14 cellular contexts compared by ENCODE assay signal in the genomic region with DNA sequence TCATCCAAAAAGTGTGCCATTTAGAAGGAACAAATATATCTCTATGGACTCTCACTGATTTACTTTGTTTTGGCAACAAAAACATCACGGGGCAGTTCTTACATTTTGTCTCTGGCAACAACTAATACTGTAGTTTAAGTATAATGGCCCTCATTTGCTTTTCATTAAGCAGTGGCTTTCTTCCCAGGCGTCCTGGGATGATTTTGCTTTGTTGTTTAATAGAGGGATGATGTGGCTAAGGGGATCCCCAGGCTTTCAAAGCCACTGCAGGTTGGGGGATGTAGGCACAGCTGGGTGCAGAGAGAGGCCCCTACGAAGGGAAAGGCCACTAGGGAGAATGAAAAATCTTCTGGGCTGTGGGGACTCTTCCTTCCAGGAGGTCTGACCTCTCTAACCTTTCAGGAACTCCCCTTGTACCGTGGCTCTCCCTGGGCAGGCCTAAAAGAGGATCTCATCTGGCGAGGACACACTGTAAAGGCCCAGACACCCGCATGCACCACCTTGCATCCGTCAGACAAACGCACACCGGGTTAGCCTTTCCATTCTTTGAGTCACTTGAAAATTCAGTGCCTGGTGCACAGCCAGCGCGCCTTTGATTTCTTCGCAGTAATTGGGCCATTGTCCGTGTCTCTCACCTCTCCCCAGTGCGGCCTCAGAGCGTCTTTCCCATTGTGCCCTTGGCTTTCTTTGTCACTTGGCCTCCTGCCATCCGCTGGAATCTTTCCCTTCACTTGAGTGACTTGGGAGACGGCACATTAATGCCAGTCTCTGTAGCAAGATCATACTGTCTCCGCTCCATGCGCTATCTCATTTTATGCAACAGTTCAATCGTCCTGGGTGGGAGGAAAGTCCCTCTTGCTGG. TPM values are rescaled to one million over a fixed set of nuclear protein-coding genes. Genes with fewer than 3 reads are reported as not detected.
DNase-seq lines count a peak whose midpoint lies in the region; ATAC-seq and TF ChIP-seq lines count a peak whose summit lies in the region.
"Had no signal": no experiment of that assay in that cellular context is flagged by ENCODE, and none has a peak within 500 bp of the region (broad histone marks: within the 10 kb centered on the region; RNA-seq: fewer than 3 reads in every experiment).

No MANE protein-coding gene starts in this region.

- ATAC-seq in left lung = no peak
- no peak for ATAC-seq in GM18907 (IDR thresholded peaks at IDR 0.05; ENCODE audit: unreplicated experiment)
- ATAC-seq: body of pancreas had no signal

- H3K4me1 ChIP-seq in BLaER1 treated with 17β-estradiol and CSF1 and Interleukin-3, amounts not matched to agents 10 nM and 100 nM = peaks cover 14 to 87% (median 48%) of the 10 kb centered on the region in 10 experiments
- H3K4me1 ChIP-seq in left lung = peaks cover 0 to 9% of the 10 kb centered on the region in 2 donors
- H3K4me1 ChIP-seq: body of pancreas had no signal

- DNase-seq in NCI-H1105 (lab: John Stamatoyannopoulos, UW) (peak; percentile 50), fibroblast of gingiva (ENCODE audit: low read depth) (peak; percentile 47), mesenteric fat pad (ENCODE audit: low spot score) (peak; percentile 80), left lung (no peak), NCI-H510A (lab: John Stamatoyannopoulos, UW) (no peak)
- DNase-seq in activated CD8-positive, alpha-beta memory T cell treated with anti-CD3 and anti-CD28 coated beads, Interleukin-2, amount 50 U/mL, for 4 hours = no peak
- DNase-seq: activated CD4-positive, alpha-beta T cell treated with anti-CD3 and anti-CD28 coated beads, Interleukin-2, amount 50 U/mL, for 4 hours; BE2C; DND-41; islet precursor cell had no signal

- TF ChIP-seq CTCF in left lung (IDR thresholded peaks at IDR 0.05) = no peak

- peak overlapping the region in 9 of 11 experiments; percentile 44 to 93 (median 79); a peak in 16 of 22 replicates for H3K4me2 ChIP-seq in BLaER1 treated with 17β-estradiol and CSF1 and Interleukin-3, amounts not matched to agents 10 nM and 100 nM

- no peaks in the 10 kb centered on the region for H4K20me1 ChIP-seq in BLaER1 treated with 17β-estradiol and CSF1 and Interleukin-3, amounts not matched to agents 10 nM and 100 nM

- intact Hi-C loops in left lung (cut with DNase I) = no loop called here

- peak overlapping the region in 5 of 11 experiments; percentile 1 to 81 (median 60); a peak in 5 of 22 replicates for H3K9ac ChIP-seq in BLaER1 treated with 17β-estradiol and CSF1 and Interleukin-3, amounts not matched to agents 10 nM and 100 nM

- H3K36me3 ChIP-seq in BLaER1 treated with 17β-estradiol and CSF1 and Interleukin-3, amounts not matched to agents 10 nM and 100 nM = no peaks in the 10 kb centered on the region
- no peaks in the 10 kb centered on the region for H3K36me3 ChIP-seq in left lung
- H3K36me3 ChIP-seq: BE2C had no signal

- no peaks in the 10 kb centered on the region for H3K27me3 ChIP-seq in BLaER1 treated with 17β-estradiol and CSF1 and Interleukin-3, amounts not matched to agents 10 nM and 100 nM
- H3K27me3 ChIP-seq in left lung = no peaks in the 10 kb centered on the region
- H3K27me3 ChIP-seq: BE2C, body of pancreas, dorsolateral prefrontal cortex had no signal

- no peak overlapping the region for H3K4me3 ChIP-seq in BLaER1 treated with 17β-estradiol and CSF1 and Interleukin-3, amounts not matched to agents 10 nM and 100 nM
- no peak overlapping the region for H3K4me3 ChIP-seq in left lung
- H3K4me3 ChIP-seq: body of pancreas, dorsolateral prefrontal cortex had no signal

- H3K27ac ChIP-seq in BLaER1 treated with 17β-estradiol and CSF1 and Interleukin-3, amounts not matched to agents 10 nM and 100 nM = peak overlapping the region in 9 of 11 experiments; percentile 78 to 96 (median 87); a peak in 17 of 22 replicates
- H3K27ac ChIP-seq in left lung = no peak overlapping the region
- H3K27ac ChIP-seq: body of pancreas, dorsolateral prefrontal cortex had no signal

- H3K9me3 ChIP-seq in BLaER1 treated with 17β-estradiol and CSF1 and Interleukin-3, amounts not matched to agents 10 nM and 100 nM (replicated peaks in 1 of 11) = peaks cover 0 to 9% (median 6%) of the 10 kb centered on the region in 11 experiments; a peak in 13 of 22 replicates
- H3K9me3 ChIP-seq in left lung = no peaks in the 10 kb centered on the region
- H3K9me3 ChIP-seq: BE2C, body of pancreas had no signal

RNA-seq across cellular contexts. Expression of a gene that starts 40.3 kb away (rescaled TPM):
- total RNA-seq in mesenteric fat pad (4.5 TPM), left lung (10 to 100 TPM; 16.4 to 42.0 TPM)

Comparison
In these comparisons a context has a peak if more than half of its experiments do, and no peak if none do; other contexts are left out.
1. H3K27ac ChIP-seq: peak in BLaER1 treated with 17β-estradiol and CSF1 and Interleukin-3, amounts not matched to agents 10 nM and 100 nM (9 of 11); none in left lung (0 of 2).
2. DNase-seq: peak in NCI-H1105 (single experiment), fibroblast of gingiva (single experiment) and mesenteric fat pad (single experiment); none in left lung (0 of 2), NCI-H510A (single experiment) and activated CD8-positive, alpha-beta memory T cell treated with anti-CD3 and anti-CD28 coated beads, Interleukin-2, amount 50 U/mL, for 4 hours (single experiment).